In genomic region chr9:100411472-100412270, GRCh38 we compare ENCODE assay signal across 8 cellular contexts. TPM values are rescaled to one million over a fixed set of nuclear protein-coding genes. Genes with fewer than 3 reads are reported as not detected.
A peak's percentile ranks its signal among the peaks of the same experiment; 100 is the strongest.
DNase-seq lines count a peak whose midpoint lies in the region; ATAC-seq and TF ChIP-seq lines count a peak whose summit lies in the region.

No MANE protein-coding gene starts in this region.

- DNase-seq in DMS53 treated with DMSO at 0.1 percent for 48 hours (lab: John Stamatoyannopoulos, UW; ENCODE audit: unreplicated experiment) (peak; percentile 92), Karpas-422 (peak; percentile 98), RKO (ENCODE audit: low spot score) (peak; percentile 91), fibroblast of villous mesenchyme (ENCODE audit: low read depth) (peak; percentile 92), nephron progenitor cell (peak; percentile 84)
- peak; percentile 75 for DNase-seq in activated effector memory CD4-positive, alpha-beta T cell treated with Interleukin-2 at 50 U/mL for 16 hours
- DNase-seq in stimulated activated naive CD8-positive, alpha-beta T cell treated with anti-CD3 and anti-CD28 coated beads, Interleukin-15, Interleukin-2, amounts not matched to agents 100 U/mL and 50 U/mL, for 24 hours = peak; percentile 88

- H3K79me2 ChIP-seq in Karpas-422 (ENCODE audit: low read length) = no peaks in the 10 kb centered on the region

- H3K27me3 ChIP-seq in Karpas-422 (ENCODE audit: low read length) = no peaks in the 10 kb centered on the region

- peak overlapping the region; percentile 86 for H2AFZ ChIP-seq in Karpas-422 (ENCODE audit: low read length)

- TF ChIP-seq CTCF in fibroblast of villous mesenchyme (IDR thresholded peaks at IDR 0.05; ENCODE audit: insufficient read depth, low read depth, low read length) (no peak), nephron progenitor cell (IDR thresholded peaks at IDR 0.05) (no peak)

- no peak overlapping the region for H3K27ac Mint-ChIP-seq in nephron progenitor cell

- no peaks in the 10 kb centered on the region for H3K9me2 ChIP-seq in Karpas-422 (replicated peaks; ENCODE audit: insufficient read depth, low read length)

- H3K4me2 ChIP-seq in Karpas-422 (ENCODE audit: low read depth, low read length, poor library complexity, severe bottlenecking) = peak overlapping the region; percentile 78

- H3K4me3 Mint-ChIP-seq in nephron progenitor cell = peak overlapping the region; percentile 82

- peaks cover 25% of the 10 kb centered on the region for H3K36me3 Mint-ChIP-seq in nephron progenitor cell (ENCODE audit: low read depth)

- H3K4me3 ChIP-seq in Karpas-422 (ENCODE audit: low read length) = peak overlapping the region; percentile 67
- H3K4me3 ChIP-seq in fibroblast of villous mesenchyme (ENCODE audit: low read depth, low read length) = peak overlapping the region; percentile 54

- H3K4me1 ChIP-seq in Karpas-422 (ENCODE audit: low read length) = peaks cover 31% of the 10 kb centered on the region

- H3K9ac ChIP-seq in Karpas-422 (ENCODE audit: low read length) = peak overlapping the region; percentile 65

- H4K20me1 ChIP-seq in Karpas-422 (ENCODE audit: insufficient read depth, low read depth, low read length) = no peaks in the 10 kb centered on the region

- H3K27me3 Mint-ChIP-seq in nephron progenitor cell (ENCODE audit: low read depth, poor library complexity) = no peaks in the 10 kb centered on the region

- H3K4me1 Mint-ChIP-seq in nephron progenitor cell = peaks cover 11% of the 10 kb centered on the region

- H3K9me3 Mint-ChIP-seq in nephron progenitor cell = peaks cover 48% of the 10 kb centered on the region

- peak; percentile 100 for ATAC-seq in GM21737 (IDR thresholded peaks at IDR 0.05; ENCODE audit: unreplicated experiment)
- peak; percentile 98 for ATAC-seq in stimulated activated naive CD8-positive, alpha-beta T cell treated with anti-CD3 and anti-CD28 coated beads, Interleukin-15, Interleukin-2, amounts not matched to agents 100 U/mL and 50 U/mL, for 24 hours

- H3K27ac ChIP-seq in Karpas-422 (ENCODE audit: low read length) = no peak overlapping the region

- H3K36me3 ChIP-seq in Karpas-422 (ENCODE audit: insufficient read depth, low read length) = no peaks in the 10 kb centered on the region

- no peaks in the 10 kb centered on the region for H3K9me3 ChIP-seq in Karpas-422 (ENCODE audit: low read length)

RNA-seq across cellular contexts. Expression of gene MSANTD3, which starts 15.3 kb away (rescaled TPM):
- 36.4 and 41.3 TPM in 2 replicates for total RNA-seq in Karpas-422 (2014; rRNA removed; shearing (Covaris generic); ENCODE audit: low replicate concordance)
- 71.5 and 82.9 TPM in 2 replicates for total RNA-seq in fibroblast of villous mesenchyme

RNA-seq across cellular contexts. Expression of gene TEX10, which starts 58.9 kb away (rescaled TPM):
- total RNA-seq in Karpas-422 (2014; rRNA removed; shearing (Covaris generic); ENCODE audit: low replicate concordance) = 39.6 and 73.7 TPM in 2 replicates
- 30.3 and 39.3 TPM in 2 replicates for total RNA-seq in fibroblast of villous mesenchyme
